ENCODE assay signal across 8 cellular contexts in genomic region chr12:2796187-2796663, GRCh38. TPM values are rescaled to one million over a fixed set of nuclear protein-coding genes. Genes with fewer than 3 reads are reported as not detected.
DNase-seq lines count a peak whose midpoint lies in the region; ATAC-seq and TF ChIP-seq lines count a peak whose summit lies in the region.

No MANE protein-coding gene starts in this region.

- peaks cover 45% of the 10 kb centered on the region for H3K36me3 ChIP-seq in neuron (ENCODE audit: insufficient read depth, low read length)

- no peak for TF ChIP-seq CTCF in endothelial cell (IDR thresholded peaks at IDR 0.05; ENCODE audit: unreplicated experiment)

- ATAC-seq in HG02798 (IDR thresholded peaks at IDR 0.05; ENCODE audit: poor library complexity, unreplicated experiment), result no peak

- DNase-seq in SIG-M5 treated with dmso at 0.1 percent for 504 hours (lab: John Stamatoyannopoulos, UW; ENCODE audit: unreplicated experiment) (peak; percentile 38), SIG-M5 (lab: John Stamatoyannopoulos, UW) (no peak), OCI-M1 (lab: John Stamatoyannopoulos, UW) (peak; percentile 56), endothelial cell (ENCODE audit: low spot score) (peak; percentile 8), NCI-H2107 (lab: John Stamatoyannopoulos, UW) (no peak)
- DNase-seq in activated CD4-positive, alpha-beta T cell treated with anti-CD3 and anti-CD28 coated beads, Interleukin-2, amount 50 U/mL, for 4 hours, result no peak

- no peaks in the 10 kb centered on the region for H3K9me3 Mint-ChIP-seq in endothelial cell (ENCODE audit: unreplicated experiment)

- H3K4me3 Mint-ChIP-seq in endothelial cell (ENCODE audit: unreplicated experiment), result peak overlapping the region; percentile 95

- H3K9me3 ChIP-seq in neuron (ENCODE audit: low read length), result no peaks in the 10 kb centered on the region

- peaks cover 18% of the 10 kb centered on the region for H3K4me1 Mint-ChIP-seq in endothelial cell (ENCODE audit: unreplicated experiment)

- H3K27me3 Mint-ChIP-seq in endothelial cell (ENCODE audit: unreplicated experiment), result peaks cover 8% of the 10 kb centered on the region

- H3K4me1 ChIP-seq in neuron (ENCODE audit: insufficient read depth, low read length), result peaks cover 15% of the 10 kb centered on the region

- peak overlapping the region; percentile 64 for H2AFZ ChIP-seq in neuron (ENCODE audit: low read depth, low read length)

- peak overlapping the region; percentile 68 for H3K4me3 ChIP-seq in neuron (ENCODE audit: low read length)

- no peaks in the 10 kb centered on the region for H3K27me3 ChIP-seq in neuron (ENCODE audit: insufficient read depth, low read length)

- peaks cover 34% of the 10 kb centered on the region for H3K36me3 Mint-ChIP-seq in endothelial cell (ENCODE audit: low read depth, unreplicated experiment)

- peak overlapping the region; percentile 50 for H3K27ac Mint-ChIP-seq in endothelial cell (ENCODE audit: unreplicated experiment)

RNA-seq across cellular contexts. Expression of gene FKBP4, which starts 1.5 kb away (rescaled TPM):
- 39.6 TPM for total RNA-seq in endothelial cell (ENCODE audit: unreplicated experiment)

RNA-seq across cellular contexts. Expression of gene ITFG2, which starts 16.2 kb away (rescaled TPM):
- 16.3 TPM for total RNA-seq in endothelial cell (ENCODE audit: unreplicated experiment)

RNA-seq across cellular contexts. Expression of gene NRIP2, which starts 38.6 kb away (rescaled TPM):
- 0.13 TPM for total RNA-seq in endothelial cell (ENCODE audit: unreplicated experiment)

Comparison
In these comparisons a context has a peak if more than half of its experiments do, and no peak if none do; other contexts are left out.
1. DNase-seq: peak in SIG-M5 treated with dmso at 0.1 percent for 504 hours (single experiment), OCI-M1 (single experiment) and endothelial cell (single experiment); none in SIG-M5 (single experiment), activated CD4-positive, alpha-beta T cell treated with anti-CD3 and anti-CD28 coated beads, Interleukin-2, amount 50 U/mL, for 4 hours (0 of 2) and NCI-H2107 (single experiment).